Comparison of ENCODE assay signal across 19 cellular contexts in genomic region chr1:150479370-150479769, GRCh38. TPM values are rescaled to one million over a fixed set of nuclear protein-coding genes. Genes with fewer than 3 reads are reported as not detected.
DNase-seq lines count a peak whose midpoint lies in the region; ATAC-seq and TF ChIP-seq lines count a peak whose summit lies in the region.
"Had no signal": no experiment of that assay in that cellular context is flagged by ENCODE, and none has a peak within 500 bp of the region (broad histone marks: within the 10 kb centered on the region; RNA-seq: fewer than 3 reads in every experiment).

No MANE protein-coding gene starts in this region.

- no peak overlapping the region for H3K9ac ChIP-seq in liver (ENCODE audit: low read depth in 1 of 2, low read length in 2 of 2)

- POLR2A ChIA-PET in Panc1 (lab: Charles Lee), result interaction anchor here (0.7 kb wide), 1 partner anchor 85 kb away, joined by 8 read pairs; no protein-coding TSS in a partner anchor

- intact Hi-C loops in Panc1 (cut with micrococcal nuclease; ENCODE audit: unreplicated experiment), result no loop called here

- peak overlapping the region; percentile 35 for H3K27ac Mint-ChIP-seq in progenitor cell of endocrine pancreas
- H3K27ac Mint-ChIP-seq: H9 had no signal

- no peaks in the 10 kb centered on the region for H3K4me1 ChIP-seq in Panc1 (ENCODE audit: control insufficient read depth, insufficient read depth, low read length)
- no peaks in the 10 kb centered on the region for H3K4me1 ChIP-seq in esophagus (ENCODE audit: control insufficient read depth in 2 of 2, insufficient read depth in 2 of 2, low read length in 1 of 2)
- H3K4me1 ChIP-seq in liver (ENCODE audit: control insufficient read depth in 4 of 4, insufficient read depth in 4 of 4, low read length in 3 of 4), result peaks cover 7 to 24% (median 22%) of the 10 kb centered on the region in 4 donors
- H3K4me1 ChIP-seq: BE2C had no signal

- BruUV-seq in Panc1 (replicated peaks; lab: Mats Ljungman, UMichigan), result no TSS peak

- no peak for TF ChIP-seq RAD21 in liver (IDR thresholded peaks at IDR 0.05)

- CTCF ChIA-PET in Panc1 (lab: Charles Lee), result no interaction called here

- no peaks in the 10 kb centered on the region for H3K9me3 Mint-ChIP-seq in progenitor cell of endocrine pancreas (ENCODE audit: low read depth)
- H3K9me3 Mint-ChIP-seq: CD4-positive, CD25-positive, alpha-beta regulatory T cell; H9 had no signal

- no peaks in the 10 kb centered on the region for H3K36me3 ChIP-seq in Panc1 (ENCODE audit: control insufficient read depth, insufficient read depth, low read length)
- H3K36me3 ChIP-seq in esophagus (ENCODE audit: control insufficient read depth in 2 of 2, insufficient read depth in 2 of 2, low read length in 1 of 2), result no peaks in the 10 kb centered on the region
- H3K36me3 ChIP-seq in liver (ENCODE audit: control insufficient read depth in 4 of 4, insufficient read depth in 3 of 4, low read depth in 1 of 4, low read length in 3 of 4), result no peaks in the 10 kb centered on the region
- H3K36me3 ChIP-seq: BE2C had no signal

- no peak overlapping the region for H3K4me3 Mint-ChIP-seq in progenitor cell of endocrine pancreas (ENCODE audit: low read depth)
- H3K4me3 Mint-ChIP-seq: H9 had no signal

- no peak overlapping the region for H3K4me3 ChIP-seq in Panc1 (ENCODE audit: low read depth in 2 of 2, low read length in 2 of 2)
- H3K4me3 ChIP-seq in esophagus (ENCODE audit: low read depth in 1 of 2, low read length in 2 of 2), result no peak overlapping the region
- no peak overlapping the region for H3K4me3 ChIP-seq in liver (ENCODE audit: low read depth in 1 of 3, low read length in 3 of 3)
- H3K4me3 ChIP-seq: K562 had no signal

- H3K27me3 ChIP-seq in Panc1 (ENCODE audit: control insufficient read depth, insufficient read depth, low read length) (no peaks in the 10 kb centered on the region), esophagus (ENCODE audit: control insufficient read depth in 1 of 2, insufficient read depth in 2 of 2, low read length in 2 of 2) (no peaks in the 10 kb centered on the region), liver (ENCODE audit: control insufficient read depth in 4 of 4, insufficient read depth in 4 of 4, low read length in 3 of 4) (no peaks in the 10 kb centered on the region)
- H3K27me3 ChIP-seq: BE2C had no signal

- TF ChIP-seq CTCF in Panc1 (IDR thresholded peaks at IDR 0.05), result no peak
- no peak for TF ChIP-seq CTCF in liver (IDR thresholded peaks at IDR 0.05; ENCODE audit: low read depth, low read length, missing input control)
- no peak for TF ChIP-seq CTCF in progenitor cell of endocrine pancreas (IDR thresholded peaks at IDR 0.05; ENCODE audit: unreplicated experiment)

- peaks cover 14% of the 10 kb centered on the region for H3K4me1 Mint-ChIP-seq in progenitor cell of endocrine pancreas (ENCODE audit: low read depth)
- H3K4me1 Mint-ChIP-seq: H9 had no signal

- H3K27ac ChIP-seq in Panc1 (ENCODE audit: low read length), result no peak overlapping the region
- peak overlapping the region; percentile 3 to 33 for H3K27ac ChIP-seq in esophagus (ENCODE audit: low read depth in 2 of 2, low read length in 1 of 2)
- H3K27ac ChIP-seq in liver (ENCODE audit: low read depth in 1 of 2, low read length in 2 of 2), result peak overlapping the region in 1 of 2 donors; percentile 9

- H3K9me3 ChIP-seq in Panc1 (ENCODE audit: control insufficient read depth, insufficient read depth, low read depth, low read length) (no peaks in the 10 kb centered on the region), esophagus (ENCODE audit: control insufficient read depth in 2 of 2, insufficient read depth in 1 of 2, low read depth in 1 of 2, low read length in 1 of 2) (no peaks in the 10 kb centered on the region), liver (ENCODE audit: control insufficient read depth in 4 of 4, low read length in 3 of 4) (no peaks in the 10 kb centered on the region)
- H3K9me3 ChIP-seq: BE2C had no signal

- no peak for DNase-seq in Panc1 (ENCODE audit: low read depth, low spot score)
- DNase-seq in progenitor cell of endocrine pancreas (ENCODE audit: low spot score, unreplicated experiment), result no peak
- DNase-seq: ACHN; BE2C; C1 segment of cervical spinal cord; CD4-positive, CD25-positive, alpha-beta regulatory T cell; DMS153; DMS79; GDM1; H9 had no signal

- WGBS in esophagus, 2 donors, result 72 to 73% methylated on average over 4 of the region's 4 CpGs
- 33% methylated on average over 4 of the region's 4 CpGs for WGBS in liver

- 0 out of 2 replicates have a peak, but pooled peaks have one; percentile 10 for ATAC-seq in Panc1
- no peak for ATAC-seq in GM19463 (IDR thresholded peaks at IDR 0.05; ENCODE audit: unreplicated experiment)
- ATAC-seq in HG03442 (IDR thresholded peaks at IDR 0.05; ENCODE audit: unreplicated experiment), result no peak
- no peak for ATAC-seq in SK-N-SH treated with all-trans-retinoic acid at 6 μM for 48 hours
- ATAC-seq: K562 had no signal

- H3K27me3 Mint-ChIP-seq in progenitor cell of endocrine pancreas, result no peaks in the 10 kb centered on the region
- H3K27me3 Mint-ChIP-seq: CD4-positive, CD25-positive, alpha-beta regulatory T cell had no signal

- no peaks in the 10 kb centered on the region for H3K36me3 Mint-ChIP-seq in progenitor cell of endocrine pancreas (ENCODE audit: insufficient read depth)
- H3K36me3 Mint-ChIP-seq: CD4-positive, CD25-positive, alpha-beta regulatory T cell had no signal

- in situ Hi-C loops in Panc1 (cut with HindIII; ENCODE audit: low pct_unique_long_range_greater_than_20kb, low sequenced_read_pairs), result no loop called here

TF ChIP-seq in liver, 16 proteins besides CTCF, POLR2A, EP300 and RAD21:
- TF ChIP-seq YY1 (IDR thresholded peaks at IDR 0.05) (peak; percentile 2), GABPA (IDR thresholded peaks at IDR 0.05 in 1 of 2, conservative IDR thresholded peaks at IDR 0.05 in 1 of 2) (no peak), HNF4A (conservative IDR thresholded peaks at IDR 0.05) (peak in 1 of 2 donors; percentile 64)

TF ChIP-seq in SK-N-SH treated with all-trans-retinoic acid at 6 μM for 48 hours, 23 proteins besides CTCF, POLR2A, EP300 and RAD21 (continues in another document):
- TF ChIP-seq POU6F1 (CRISPR knock-in tag; IDR thresholded peaks at IDR 0.05; ENCODE audit: borderline replicate concordance, low read depth) (no peak), RARB (CRISPR knock-in tag; IDR thresholded peaks at IDR 0.05) (no peak), ZNF70 (CRISPR knock-in tag; IDR thresholded peaks at IDR 0.05) (no peak)
- TF ChIP-seq, protein P1, sequence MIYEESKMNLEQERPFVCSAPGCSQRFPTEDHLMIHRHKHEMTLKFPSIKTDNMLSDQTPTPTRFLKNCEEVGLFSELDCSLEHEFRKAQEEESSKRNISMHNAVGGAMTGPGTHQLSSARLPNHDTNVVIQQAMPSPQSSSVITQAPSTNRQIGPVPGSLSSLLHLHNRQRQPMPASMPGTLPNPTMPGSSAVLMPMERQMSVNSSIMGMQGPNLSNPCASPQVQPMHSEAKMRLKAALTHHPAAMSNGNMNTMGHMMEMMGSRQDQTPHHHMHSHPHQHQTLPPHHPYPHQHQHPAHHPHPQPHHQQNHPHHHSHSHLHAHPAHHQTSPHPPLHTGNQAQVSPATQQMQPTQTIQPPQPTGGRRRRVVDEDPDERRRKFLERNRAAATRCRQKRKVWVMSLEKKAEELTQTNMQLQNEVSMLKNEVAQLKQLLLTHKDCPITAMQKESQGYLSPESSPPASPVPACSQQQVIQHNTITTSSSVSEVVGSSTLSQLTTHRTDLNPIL (CRISPR knock-in tag; IDR thresholded peaks at IDR 0.05; ENCODE audit: low read depth), result no peak

RNA-seq across cellular contexts. Expression of gene TARS2, which starts 7.8 kb away (rescaled TPM):
- total RNA-seq in Panc1 (2021; ENCODE audit: unreplicated experiment) (28.2 TPM), liver (10 to 100 TPM; 16.5 to 20.8 TPM), progenitor cell of endocrine pancreas (28.4 and 30.8 TPM in 2 replicates)
- polyA plus RNA-seq in Panc1 (2012; ENCODE audit: insufficient read length), result 22.8 TPM
- polyA plus RNA-seq in esophagus (10 to 100 TPM; 14.1 to 26.7 TPM), liver (10 to 100 TPM; 10.9 to 20.7 TPM)

RNA-seq across cellular contexts. Expression of gene ECM1, which starts 28.5 kb away (rescaled TPM):
- 2.2 TPM for total RNA-seq in Panc1 (2021; ENCODE audit: unreplicated experiment)
- polyA plus RNA-seq in Panc1 (2012; ENCODE audit: insufficient read length), result 1.2 TPM
- polyA plus RNA-seq in esophagus, result 1,000 to 10,000 TPM; 1,189 to 4,054 TPM
- 1 to 10 TPM; 5.1 to 8.1 TPM for total RNA-seq in liver
- polyA plus RNA-seq in liver, result 10 to 100 TPM; 17.0 to 22.5 TPM
- total RNA-seq in progenitor cell of endocrine pancreas, result 1.9 and 2.1 TPM in 2 replicates

RNA-seq across cellular contexts. Expression of gene FALEC, which starts 36.2 kb away (rescaled TPM):
- total RNA-seq in Panc1 (2021; ENCODE audit: unreplicated experiment), result 1.0 TPM
- polyA plus RNA-seq in Panc1 (2012; ENCODE audit: insufficient read length), result 0.53 TPM
- 1 to 10 TPM; 2.1 to 4.6 TPM for polyA plus RNA-seq in esophagus
- total RNA-seq in liver, result not detected
- polyA plus RNA-seq in liver, result not detected
- total RNA-seq in progenitor cell of endocrine pancreas, result 0.57 TPM in 1 of 2 replicates, not detected in the other
- total RNA-seq: CD4-positive, CD25-positive, alpha-beta regulatory T cell; Daoy; H1; H9; HT-29 had no signal
- polyA plus RNA-seq: H1 had no signal
